19 cellular contexts compared by ENCODE assay signal in genomic region chr9:6034954-6035353, GRCh38. TPM values are rescaled to one million over a fixed set of nuclear protein-coding genes. Genes with fewer than 3 reads are reported as not detected.
A peak's percentile ranks its signal among the peaks of the same experiment; 100 is the strongest.
DNase-seq lines count a peak whose midpoint lies in the region; ATAC-seq and TF ChIP-seq lines count a peak whose summit lies in the region.
"Had no signal": no experiment of that assay in that cellular context is flagged by ENCODE, and none has a peak within 500 bp of the region (broad histone marks: within the 10 kb centered on the region; RNA-seq: fewer than 3 reads in every experiment).

No MANE protein-coding gene starts in this region.

- intact Hi-C loops in body of pancreas (cut with DNase I): no loop called here

- no peak for TF ChIP-seq POLR2A in body of pancreas (IDR thresholded peaks at IDR 0.05)

- TF ChIP-seq CTCF in SK-N-SH (IDR thresholded peaks at IDR 0.05) (no peak), body of pancreas (IDR thresholded peaks at IDR 0.05) (no peak)

- H3K4me1 ChIP-seq in SK-N-SH (ENCODE audit: control insufficient read depth in 1 of 2, insufficient read depth in 2 of 2, low read depth in 1 of 2, low read length in 1 of 2) (no peaks in the 10 kb centered on the region; a peak in 1 of 4 replicates), body of pancreas (no peaks in the 10 kb centered on the region)
- H3K4me1 ChIP-seq: ascending aorta, colonic mucosa, gastrocnemius medialis had no signal

- H3K9me3 ChIP-seq in SK-N-SH: no peaks in the 10 kb centered on the region
- H3K9me3 ChIP-seq in body of pancreas: no peaks in the 10 kb centered on the region
- H3K9me3 ChIP-seq: ascending aorta, colonic mucosa, gastrocnemius medialis had no signal

- no peak overlapping the region for H3K4me3 ChIP-seq in SK-N-SH (ENCODE audit: low read depth in 2 of 2, low read length in 1 of 2)
- no peak overlapping the region for H3K4me3 ChIP-seq in body of pancreas
- H3K4me3 ChIP-seq: ascending aorta, colonic mucosa, gastrocnemius medialis had no signal

- H3K36me3 ChIP-seq in SK-N-SH (replicated peaks in 1 of 2; ENCODE audit: control insufficient read depth in 1 of 2, insufficient read depth in 2 of 2, low read length in 1 of 2) (no peaks in the 10 kb centered on the region), body of pancreas (replicated peaks in 1 of 2; ENCODE audit: insufficient read depth in 1 of 2, low read depth in 2 of 2) (no peaks in the 10 kb centered on the region)
- H3K36me3 ChIP-seq: ascending aorta, colonic mucosa, gastrocnemius medialis had no signal

- no peaks in the 10 kb centered on the region for H4K20me1 ChIP-seq in SK-N-SH (ENCODE audit: insufficient read depth)

- DNase-seq in SK-N-SH (no peak), EH (ENCODE audit: low read depth) (peak; percentile 7), RPMI7951 (ENCODE audit: low read depth) (peak; percentile 46), islet precursor cell (peak; percentile 56), body of pancreas (no peak), NCI-H524 (lab: John Stamatoyannopoulos, UW) (no peak), NCI-H187 (lab: John Stamatoyannopoulos, UW) (no peak)
- DNase-seq: 8988T; activated CD4-positive, alpha-beta T cell treated with anti-CD3 and anti-CD28 coated beads, Interleukin-2, amount 50 U/mL, for 48 hours; activated effector memory CD4-positive, alpha-beta T cell treated with Interleukin-2 at 50 U/mL for 16 hours; colonic mucosa; DMS79; gastrocnemius medialis; naive B cell; NCI-H2029 treated with DMSO at 0.1 percent for 48 hours; NCI-H526; OCI-M1 had no signal

- H3K79me2 ChIP-seq in SK-N-SH (ENCODE audit: insufficient read depth): no peaks in the 10 kb centered on the region

- H3K27ac ChIP-seq in SK-N-SH (ENCODE audit: low read depth in 2 of 2, low read length in 1 of 2) (no peak overlapping the region), body of pancreas (no peak overlapping the region)
- H3K27ac ChIP-seq: ascending aorta, colonic mucosa, gastrocnemius medialis had no signal

- TF ChIP-seq RAD21 in SK-N-SH (IDR thresholded peaks at IDR 0.05; ENCODE audit: low read length): no peak

- H3F3A ChIP-seq in SK-N-SH (replicated peaks; ENCODE audit: insufficient read depth): no peaks in the 10 kb centered on the region

- no peak overlapping the region for H3K9ac ChIP-seq in SK-N-SH

- H3K9me2 ChIP-seq in SK-N-SH: no peaks in the 10 kb centered on the region

- no peak overlapping the region for H3K4me2 ChIP-seq in SK-N-SH

- no peak overlapping the region for H2AFZ ChIP-seq in SK-N-SH (ENCODE audit: low read depth)

- POLR2A ChIA-PET in SK-N-SH (lab: Yijun Ruan, JAX): no interaction called here

- ATAC-seq in SK-N-SH treated with all-trans-retinoic acid at 6 μM for 48 hours (peak; percentile 57), body of pancreas (no peak)
- ATAC-seq: gastrocnemius medialis had no signal

- 57% methylated on average over 1 of the region's 5 CpGs for WGBS in SK-N-SH (ENCODE audit: low lambda C conversion rate)
- 79 to 81% methylated on average over 4 to 5 of the region's 5 CpGs for WGBS in body of pancreas, 2 donors

- CTCF ChIA-PET in SK-N-SH (lab: Yijun Ruan, JAX): interaction anchor here (1.2 to 2.5 kb wide), 2 partner anchors 11 to 19 kb away, joined by 3 to 12 read pairs; no protein-coding TSS in a partner anchor

- peaks cover 8% of the 10 kb centered on the region; the same call in 1 of the 2 replicates for H3K27me3 ChIP-seq in SK-N-SH (ENCODE audit: insufficient read depth)
- H3K27me3 ChIP-seq in body of pancreas: no peaks in the 10 kb centered on the region
- H3K27me3 ChIP-seq: ascending aorta, colonic mucosa, gastrocnemius medialis had no signal

- TF ChIP-seq EP300 in SK-N-SH (IDR thresholded peaks at IDR 0.05; ENCODE audit: borderline replicate concordance in 1 of 2, low read depth in 1 of 2, low read length in 1 of 2): no peak

TF ChIP-seq in SK-N-SH treated with all-trans-retinoic acid at 6 μM for 48 hours, 23 proteins besides CTCF, POLR2A, EP300 and RAD21 (continues in another document):
- TF ChIP-seq TOX (CRISPR knock-in tag; IDR thresholded peaks at IDR 0.05; ENCODE audit: borderline replicate concordance) (no peak), ZFP30 (CRISPR knock-in tag; IDR thresholded peaks at IDR 0.05) (no peak), OSR1 (CRISPR knock-in tag; IDR thresholded peaks at IDR 0.05) (no peak), ESRRG (CRISPR knock-in tag; IDR thresholded peaks at IDR 0.05) (no peak), ZFP3 (CRISPR knock-in tag; IDR thresholded peaks at IDR 0.05) (no peak), RARB (CRISPR knock-in tag; IDR thresholded peaks at IDR 0.05) (no peak), GLIS3 (CRISPR knock-in tag; IDR thresholded peaks at IDR 0.05) (no peak), ZNF70 (CRISPR knock-in tag; IDR thresholded peaks at IDR 0.05) (no peak)
- TF ChIP-seq, protein P1, sequence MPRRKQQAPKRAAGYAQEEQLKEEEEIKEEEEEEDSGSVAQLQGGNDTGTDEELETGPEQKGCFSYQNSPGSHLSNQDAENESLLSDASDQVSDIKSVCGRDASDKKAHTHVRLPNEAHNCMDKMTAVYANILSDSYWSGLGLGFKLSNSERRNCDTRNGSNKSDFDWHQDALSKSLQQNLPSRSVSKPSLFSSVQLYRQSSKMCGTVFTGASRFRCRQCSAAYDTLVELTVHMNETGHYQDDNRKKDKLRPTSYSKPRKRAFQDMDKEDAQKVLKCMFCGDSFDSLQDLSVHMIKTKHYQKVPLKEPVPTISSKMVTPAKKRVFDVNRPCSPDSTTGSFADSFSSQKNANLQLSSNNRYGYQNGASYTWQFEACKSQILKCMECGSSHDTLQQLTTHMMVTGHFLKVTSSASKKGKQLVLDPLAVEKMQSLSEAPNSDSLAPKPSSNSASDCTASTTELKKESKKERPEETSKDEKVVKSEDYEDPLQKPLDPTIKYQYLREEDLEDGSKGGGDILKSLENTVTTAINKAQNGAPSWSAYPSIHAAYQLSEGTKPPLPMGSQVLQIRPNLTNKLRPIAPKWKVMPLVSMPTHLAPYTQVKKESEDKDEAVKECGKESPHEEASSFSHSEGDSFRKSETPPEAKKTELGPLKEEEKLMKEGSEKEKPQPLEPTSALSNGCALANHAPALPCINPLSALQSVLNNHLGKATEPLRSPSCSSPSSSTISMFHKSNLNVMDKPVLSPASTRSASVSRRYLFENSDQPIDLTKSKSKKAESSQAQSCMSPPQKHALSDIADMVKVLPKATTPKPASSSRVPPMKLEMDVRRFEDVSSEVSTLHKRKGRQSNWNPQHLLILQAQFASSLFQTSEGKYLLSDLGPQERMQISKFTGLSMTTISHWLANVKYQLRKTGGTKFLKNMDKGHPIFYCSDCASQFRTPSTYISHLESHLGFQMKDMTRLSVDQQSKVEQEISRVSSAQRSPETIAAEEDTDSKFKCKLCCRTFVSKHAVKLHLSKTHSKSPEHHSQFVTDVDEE (CRISPR knock-in tag; IDR thresholded peaks at IDR 0.05): no peak

TF ChIP-seq in SK-N-SH, 30 proteins besides CTCF, POLR2A, EP300 and RAD21 (continues in another document):
- TF ChIP-seq EZH2phosphoT487 (IDR thresholded peaks at IDR 0.05; ENCODE audit: borderline replicate concordance, low read depth): no peak
- no peak for TF ChIP-seq USF2 (IDR thresholded peaks at IDR 0.05; ENCODE audit: borderline replicate concordance, low read depth, low read length)
- TF ChIP-seq PBX3 (IDR thresholded peaks at IDR 0.05): no peak
- no peak for TF ChIP-seq SIN3A (IDR thresholded peaks at IDR 0.05; ENCODE audit: borderline replicate concordance, low read depth, low read length)
- TF ChIP-seq GATA2 (CRISPR knock-in tag; IDR thresholded peaks at IDR 0.05): no peak
- no peak for TF ChIP-seq REST (IDR thresholded peaks at IDR 0.05; ENCODE audit: low read depth, low read length)

RNA-seq across cellular contexts. Expression of gene RANBP6, which starts 19.5 kb away (rescaled TPM):
- polyA plus RNA-seq in SK-N-SH (2012; rRNA removed): 4.1 and 5.9 TPM in 2 replicates
- 7.5 and 7.9 TPM in 2 replicates for polyA plus RNA-seq in SK-N-SH (2012; cell fraction: cytosol; rRNA removed)
- polyA plus RNA-seq in SK-N-SH (2012; cell fraction: nucleus; rRNA removed): 1.9 and 4.4 TPM in 2 replicates
- total RNA-seq in RPMI7951 (2014; rRNA removed; shearing (Covaris generic)): 26.7 and 27.2 TPM in 2 replicates
- 10 to 100 TPM in 1 of 2 donors, 1 to 10 TPM in 1; 6.6 to 11.4 TPM for total RNA-seq in body of pancreas

Comparison
In these comparisons a context has a peak if more than half of its experiments do, and no peak if none do; other contexts are left out.
1. DNase-seq: peak in EH (single experiment), RPMI7951 (single experiment) and islet precursor cell (single experiment); none in SK-N-SH (single experiment), body of pancreas (0 of 4), NCI-H524 (0 of 2) and NCI-H187 (0 of 2).